ENCODE assay signal across 1 cellular context in genomic region chr10:102133373-102134195, GRCh38.
TF ChIP-seq lines count a peak whose summit lies in the region.

No MANE protein-coding gene starts in this region.

TF ChIP-seq in HepG2, 621 proteins besides CTCF, POLR2A, EP300 and RAD21 (continued from another document and continues in another):
- TF ChIP-seq TFE3 (CRISPR knock-in tag; IDR thresholded peaks at IDR 0.05): peak; percentile 15; the same call in 1 of the 2 replicates
- no peak for TF ChIP-seq CHD4 (IDR thresholded peaks at IDR 0.05; ENCODE audit: borderline replicate concordance, low read length)
- no peak for TF ChIP-seq CEBPZ (IDR thresholded peaks at IDR 0.05; ENCODE audit: low read length)
- TF ChIP-seq GPBP1L1 (CRISPR knock-in tag; IDR thresholded peaks at IDR 0.05): no peak
- TF ChIP-seq ZNF136 (CRISPR knock-in tag; IDR thresholded peaks at IDR 0.05; ENCODE audit: low read depth): no peak
- no peak for TF ChIP-seq NFIB (CRISPR knock-in tag; IDR thresholded peaks at IDR 0.05; ENCODE audit: borderline replicate concordance)
- 0 out of 2 replicates have a peak, but pooled peaks have one; percentile 31 for TF ChIP-seq ZNF160 (CRISPR knock-in tag; IDR thresholded peaks at IDR 0.05)
- no peak for TF ChIP-seq ZNF484 (CRISPR knock-in tag; IDR thresholded peaks at IDR 0.05; ENCODE audit: borderline replicate concordance, low read depth)
- TF ChIP-seq MAX (IDR thresholded peaks at IDR 0.05): peak; percentile 98
- no peak for TF ChIP-seq ZNF605 (CRISPR knock-in tag; IDR thresholded peaks at IDR 0.05)
- TF ChIP-seq KLF6 (CRISPR knock-in tag; IDR thresholded peaks at IDR 0.05): peak; percentile 50
- no peak for TF ChIP-seq ZMYM2 (CRISPR knock-in tag; IDR thresholded peaks at IDR 0.05)
- no peak for TF ChIP-seq ZBTB1 (CRISPR knock-in tag; IDR thresholded peaks at IDR 0.05; ENCODE audit: borderline replicate concordance)
- TF ChIP-seq ZNF580 (CRISPR knock-in tag; IDR thresholded peaks at IDR 0.05; ENCODE audit: borderline replicate concordance, low read depth): no peak
- no peak for TF ChIP-seq MEF2D (CRISPR knock-in tag; IDR thresholded peaks at IDR 0.05)
- no peak for TF ChIP-seq SIX4 (CRISPR knock-in tag; IDR thresholded peaks at IDR 0.05)
- no peak for TF ChIP-seq PBX2 (CRISPR knock-in tag; IDR thresholded peaks at IDR 0.05)
- TF ChIP-seq GRHL1 (CRISPR knock-in tag; conservative IDR thresholded peaks at IDR 0.05): no peak
- no peak for TF ChIP-seq RFXANK (CRISPR knock-in tag; IDR thresholded peaks at IDR 0.05)
- TF ChIP-seq YY1 (IDR thresholded peaks at IDR 0.05; ENCODE audit: insufficient read depth, insufficient replicate concordance, low read depth, low read length): no peak
- no peak for TF ChIP-seq ZC3H4 (CRISPR knock-in tag; IDR thresholded peaks at IDR 0.05; ENCODE audit: borderline replicate concordance)
- TF ChIP-seq AKNA (CRISPR knock-in tag; IDR thresholded peaks at IDR 0.05; ENCODE audit: borderline replicate concordance): no peak
- no peak for TF ChIP-seq KAT8 (CRISPR knock-in tag; IDR thresholded peaks at IDR 0.05)
- TF ChIP-seq ZEB1 (IDR thresholded peaks at IDR 0.05; ENCODE audit: insufficient replicate concordance, low read depth): no peak
- no peak for TF ChIP-seq NFRKB (IDR thresholded peaks at IDR 0.05)
- TF ChIP-seq TAF1 (CRISPR knock-in tag; IDR thresholded peaks at IDR 0.05): no peak
- no peak for TF ChIP-seq SIX1 (CRISPR knock-in tag; IDR thresholded peaks at IDR 0.05; ENCODE audit: borderline replicate concordance)
- TF ChIP-seq RBM39 (IDR thresholded peaks at IDR 0.05; ENCODE audit: low read depth, low read length, poor library complexity, severe bottlenecking): no peak
- TF ChIP-seq ZNF850 (CRISPR knock-in tag; conservative IDR thresholded peaks at IDR 0.05): no peak
- TF ChIP-seq FOXK2 (IDR thresholded peaks at IDR 0.05): no peak
- no peak for TF ChIP-seq ZNF772 (CRISPR knock-in tag; IDR thresholded peaks at IDR 0.05)
- no peak for TF ChIP-seq MAF1 (CRISPR knock-in tag; IDR thresholded peaks at IDR 0.05; ENCODE audit: borderline replicate concordance)
- TF ChIP-seq DZIP1 (CRISPR knock-in tag; IDR thresholded peaks at IDR 0.05): no peak
- TF ChIP-seq ZNF121 (CRISPR knock-in tag; IDR thresholded peaks at IDR 0.05): no peak
- 0 out of 2 replicates have a peak, but pooled peaks have one; percentile 28 for TF ChIP-seq REPIN1 (CRISPR knock-in tag; IDR thresholded peaks at IDR 0.05; ENCODE audit: borderline replicate concordance, low read depth)
- TF ChIP-seq ZNF3 (CRISPR knock-in tag; IDR thresholded peaks at IDR 0.05): no peak
- no peak for TF ChIP-seq MYNN (CRISPR knock-in tag; IDR thresholded peaks at IDR 0.05; ENCODE audit: low read depth)
- TF ChIP-seq HNRNPL (IDR thresholded peaks at IDR 0.05; ENCODE audit: low read depth, low read length): no peak
- peak; percentile 47; the same call in 1 of the 2 replicates for TF ChIP-seq ZNF704 (CRISPR knock-in tag; IDR thresholded peaks at IDR 0.05; ENCODE audit: borderline replicate concordance)
- no peak for TF ChIP-seq CENPT (CRISPR knock-in tag; IDR thresholded peaks at IDR 0.05; ENCODE audit: low read depth)
- peak; percentile 88; the same call in 1 of the 2 replicates for TF ChIP-seq MXD3 (CRISPR knock-in tag; IDR thresholded peaks at IDR 0.05)
- TF ChIP-seq ZNF569 (CRISPR knock-in tag; IDR thresholded peaks at IDR 0.05; ENCODE audit: borderline replicate concordance): no peak
- TF ChIP-seq TARDBP (CRISPR knock-in tag; IDR thresholded peaks at IDR 0.05): no peak
- 0 out of 2 replicates have a peak, but pooled peaks have one; percentile 72 for TF ChIP-seq ZNF331 (CRISPR knock-in tag; IDR thresholded peaks at IDR 0.05)
- TF ChIP-seq MTA3 (CRISPR knock-in tag; IDR thresholded peaks at IDR 0.05): no peak
